In genomic region chr1:95652423-95652958, GRCh38 we compare ENCODE assay signal across 17 cellular contexts.
DNase-seq lines count a peak whose midpoint lies in the region; TF ChIP-seq lines count a peak whose summit lies in the region.
"Had no signal": no experiment of that assay in that cellular context is flagged by ENCODE, and none has a peak within 500 bp of the region (broad histone marks: within the 10 kb centered on the region; RNA-seq: fewer than 3 reads in every experiment).

No MANE protein-coding gene starts in this region.

- no peaks in the 10 kb centered on the region for H3K27me3 ChIP-seq in BE2C
- no peaks in the 10 kb centered on the region for H3K27me3 ChIP-seq in neural progenitor cell
- H3K27me3 ChIP-seq: BLaER1 treated with 17β-estradiol and CSF1 and Interleukin-3, amounts not matched to agents 10 nM and 100 nM had no signal

- H3K4me1 ChIP-seq in BE2C (peaks cover 35% of the 10 kb centered on the region), neural progenitor cell (peaks cover 6% of the 10 kb centered on the region)

- peak overlapping the region; percentile 11 for H2AFZ ChIP-seq in neural progenitor cell (replicated peaks)

- H3K9me3 Mint-ChIP-seq in glutamatergic neuron (ENCODE audit: unreplicated experiment): peaks cover 18% of the 10 kb centered on the region
- no peaks in the 10 kb centered on the region for H3K9me3 Mint-ChIP-seq in neural progenitor cell
- H3K9me3 Mint-ChIP-seq in activated CD4-positive, alpha-beta T cell treated with anti-CD3 and anti-CD28 coated beads, Interleukin-2, amount 10 ng/mL, durations not matched to agents 24 days and 14 days: no peaks in the 10 kb centered on the region

- H3K4me3 Mint-ChIP-seq in glutamatergic neuron (ENCODE audit: unreplicated experiment) (no peak overlapping the region), neural progenitor cell (no peak overlapping the region)
- H3K4me3 Mint-ChIP-seq in activated CD4-positive, alpha-beta T cell treated with anti-CD3 and anti-CD28 coated beads, Interleukin-2, amount 10 ng/mL, durations not matched to agents 24 days and 14 days: no peak overlapping the region
- H3K4me3 Mint-ChIP-seq: CD8-positive, alpha-beta memory T cell had no signal

- peak overlapping the region; percentile 97 for H3K27ac Mint-ChIP-seq in glutamatergic neuron (ENCODE audit: unreplicated experiment)
- no peak overlapping the region for H3K27ac Mint-ChIP-seq in neural progenitor cell
- no peak overlapping the region for H3K27ac Mint-ChIP-seq in activated CD4-positive, alpha-beta T cell treated with anti-CD3 and anti-CD28 coated beads, Interleukin-2, amount 10 ng/mL, durations not matched to agents 24 days and 14 days
- H3K27ac Mint-ChIP-seq: CD8-positive, alpha-beta memory T cell had no signal

- no peak overlapping the region for H3K9ac ChIP-seq in neural progenitor cell
- H3K9ac ChIP-seq: BLaER1 treated with 17β-estradiol and CSF1 and Interleukin-3, amounts not matched to agents 10 nM and 100 nM had no signal

- no peak overlapping the region for H3K4me2 ChIP-seq in neural progenitor cell
- H3K4me2 ChIP-seq: BLaER1 treated with 17β-estradiol and CSF1 and Interleukin-3, amounts not matched to agents 10 nM and 100 nM had no signal

- intact Hi-C loops in activated CD4-positive, alpha-beta T cell treated with anti-CD3 and anti-CD28 coated beads, Interleukin-2, amount 10 ng/mL, durations not matched to agents 24 days and 14 days (cut with micrococcal nuclease): no loop called here

- peak; percentile 52 for DNase-seq in BE2C
- peak; percentile 36 for DNase-seq in NCI-H2227 treated with DMSO at 0.1 percent for 48 hours (lab: John Stamatoyannopoulos, UW)
- DNase-seq in glutamatergic neuron: no peak
- DNase-seq in neural progenitor cell (ENCODE audit: low spot score): no peak
- DNase-seq in superior temporal gyrus (ENCODE audit: extremely low spot score): no peak
- DNase-seq in NCI-H526 treated with DMSO at 0.1 percent for 48 hours (lab: John Stamatoyannopoulos, UW): no peak
- no peak for DNase-seq in activated CD4-positive, alpha-beta T cell treated with anti-CD3 and anti-CD28 coated beads, Interleukin-2, amount 10 ng/mL, durations not matched to agents 24 days and 14 days
- DNase-seq: 8988T; CD8-positive, alpha-beta memory T cell; COR-L47; DMS 273 treated with DMSO at 0.1 percent for 48 hours; DMS53; DND-41; EL; HCEC 1CT had no signal

- H3K27ac ChIP-seq in neural progenitor cell: no peak overlapping the region
- H3K27ac ChIP-seq: BLaER1 treated with 17β-estradiol and CSF1 and Interleukin-3, amounts not matched to agents 10 nM and 100 nM; HL-60 had no signal

- TF ChIP-seq CTCF in BE2C (IDR thresholded peaks at IDR 0.05; ENCODE audit: low read depth, low read length) (no peak), glutamatergic neuron (IDR thresholded peaks at IDR 0.05; ENCODE audit: partially characterized antibody, unreplicated experiment) (no peak), neural progenitor cell (IDR thresholded peaks at IDR 0.05) (no peak)

- H4K20me1 ChIP-seq in neural progenitor cell (ENCODE audit: low read depth): no peaks in the 10 kb centered on the region
- H4K20me1 ChIP-seq: BLaER1 treated with 17β-estradiol and CSF1 and Interleukin-3, amounts not matched to agents 10 nM and 100 nM had no signal

- H3K4me1 Mint-ChIP-seq in glutamatergic neuron (ENCODE audit: low read depth, unreplicated experiment) (peaks cover 60% of the 10 kb centered on the region), neural progenitor cell (peaks cover 16% of the 10 kb centered on the region)
- H3K4me1 Mint-ChIP-seq in activated CD4-positive, alpha-beta T cell treated with anti-CD3 and anti-CD28 coated beads, Interleukin-2, amount 10 ng/mL, durations not matched to agents 24 days and 14 days: no peaks in the 10 kb centered on the region
- H3K4me1 Mint-ChIP-seq: CD8-positive, alpha-beta memory T cell had no signal

- H3K4me3 ChIP-seq in BE2C (ENCODE audit: low read depth, low read length) (no peak overlapping the region), neural progenitor cell (no peak overlapping the region)
- H3K4me3 ChIP-seq: BLaER1 treated with 17β-estradiol and CSF1 and Interleukin-3, amounts not matched to agents 10 nM and 100 nM had no signal

- H3K36me3 Mint-ChIP-seq in glutamatergic neuron (ENCODE audit: unreplicated experiment) (no peaks in the 10 kb centered on the region), neural progenitor cell (no peaks in the 10 kb centered on the region)
- no peaks in the 10 kb centered on the region for H3K36me3 Mint-ChIP-seq in activated CD4-positive, alpha-beta T cell treated with anti-CD3 and anti-CD28 coated beads, Interleukin-2, amount 10 ng/mL, durations not matched to agents 24 days and 14 days (ENCODE audit: low read depth)
- H3K36me3 Mint-ChIP-seq: CD8-positive, alpha-beta memory T cell had no signal

- H3K36me3 ChIP-seq in BE2C: no peaks in the 10 kb centered on the region
- H3K36me3 ChIP-seq in neural progenitor cell: no peaks in the 10 kb centered on the region
- H3K36me3 ChIP-seq: BLaER1 treated with 17β-estradiol and CSF1 and Interleukin-3, amounts not matched to agents 10 nM and 100 nM had no signal

- no peaks in the 10 kb centered on the region for H3K79me2 ChIP-seq in neural progenitor cell (ENCODE audit: low read depth)

- H3K27me3 Mint-ChIP-seq in glutamatergic neuron (ENCODE audit: unreplicated experiment) (peaks cover 9% of the 10 kb centered on the region), neural progenitor cell (ENCODE audit: insufficient read depth, low read depth) (no peaks in the 10 kb centered on the region)
- H3K27me3 Mint-ChIP-seq in activated CD4-positive, alpha-beta T cell treated with anti-CD3 and anti-CD28 coated beads, Interleukin-2, amount 10 ng/mL, durations not matched to agents 24 days and 14 days: no peaks in the 10 kb centered on the region
- H3K27me3 Mint-ChIP-seq: CD8-positive, alpha-beta memory T cell had no signal

- H3K9me3 ChIP-seq in BE2C (no peaks in the 10 kb centered on the region), neural progenitor cell (ENCODE audit: low read depth) (no peaks in the 10 kb centered on the region)

- H3F3A ChIP-seq in neural progenitor cell (ENCODE audit: low read depth): no peaks in the 10 kb centered on the region

Comparison
In these comparisons a context has a peak if more than half of its experiments do, and no peak if none do; other contexts are left out.
1. DNase-seq: peak in BE2C (single experiment) and NCI-H2227 treated with DMSO at 0.1 percent for 48 hours (single experiment); none in glutamatergic neuron (single experiment), neural progenitor cell (single experiment), superior temporal gyrus (single experiment), NCI-H526 treated with DMSO at 0.1 percent for 48 hours (single experiment) and activated CD4-positive, alpha-beta T cell treated with anti-CD3 and anti-CD28 coated beads, Interleukin-2, amount 10 ng/mL, durations not matched to agents 24 days and 14 days (single experiment).